ENCODE assay signal across 8 cellular contexts in the genomic region with DNA sequence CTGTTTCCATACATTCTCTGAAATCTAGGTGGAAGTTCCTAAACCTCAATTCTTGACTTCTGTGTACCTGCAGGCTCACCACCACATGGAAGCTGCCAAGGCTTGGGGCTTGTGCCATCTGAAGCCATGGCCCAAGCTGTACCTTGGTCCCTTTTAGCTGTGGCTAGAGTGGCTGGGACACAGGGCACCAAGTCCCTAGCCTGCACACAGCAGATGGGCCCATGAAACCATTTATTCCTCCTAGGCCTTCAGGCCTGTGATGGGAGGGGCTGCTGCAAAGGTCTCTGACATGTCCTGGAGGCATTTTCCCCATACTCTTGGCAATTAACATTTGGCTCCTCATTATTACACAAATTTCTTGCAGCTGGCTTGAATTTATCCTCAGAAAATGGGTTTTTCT.
"Had no signal": no experiment of that assay in that cellular context is flagged by ENCODE, and none has a peak within 500 bp of the region (broad histone marks: within the 10 kb centered on the region; RNA-seq: fewer than 3 reads in every experiment).

No MANE protein-coding gene starts in this region.

- H3K4me3 ChIP-seq: GM12878 had no signal

- DNase-seq: GDM1, GF-D8 had no signal

- ATAC-seq: GM12878 had no signal

- FAIRE-seq: G401.6, GM12878, GM12891, GM12892, GM18507, GM19239 had no signal
